Comparison of ENCODE assay signal across 21 cellular contexts in the genomic region with DNA sequence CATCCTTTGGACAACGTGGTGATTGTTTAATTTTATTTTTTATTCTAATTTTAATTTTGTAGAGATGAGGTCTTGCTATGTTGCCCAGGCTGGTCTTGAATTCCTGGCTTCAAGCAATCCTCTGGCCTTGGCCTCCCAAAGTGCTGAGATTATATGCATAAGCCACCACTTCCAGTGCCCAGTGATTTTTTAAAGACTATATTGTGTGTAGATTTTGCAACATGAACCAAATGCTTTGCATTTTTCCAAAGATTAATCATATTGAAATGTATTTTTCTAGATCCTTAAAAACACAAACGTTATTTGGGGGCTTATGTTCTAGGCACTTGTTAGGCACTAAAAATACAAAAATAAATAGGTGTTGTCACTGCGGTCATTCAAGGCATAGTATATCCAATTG.
DNase-seq lines count a peak whose midpoint lies in the region; ATAC-seq, FAIRE-seq and TF ChIP-seq lines count a peak whose summit lies in the region.
"Had no signal": no experiment of that assay in that cellular context is flagged by ENCODE, and none has a peak within 500 bp of the region (broad histone marks: within the 10 kb centered on the region; RNA-seq: fewer than 3 reads in every experiment).

No MANE protein-coding gene starts in this region.

- TF ChIP-seq CTCF in PC-9 (conservative IDR thresholded peaks at IDR 0.05), result no peak
- TF ChIP-seq CTCF in fibroblast of the aortic adventitia (IDR thresholded peaks at IDR 0.05; ENCODE audit: insufficient read depth, low read length), result no peak
- TF ChIP-seq CTCF in kidney (IDR thresholded peaks at IDR 0.05; ENCODE audit: borderline replicate concordance, extremely low read depth, insufficient read depth), result no peak

- H3K9me3 ChIP-seq in PC-9 (ENCODE audit: insufficient read depth, low read depth) (0 out of 2 replicates have a peak, but pooled peaks cover 3% of the 10 kb centered on the region), kidney (ENCODE audit: control insufficient read depth in 1 of 2, low read length in 2 of 2) (no peaks in the 10 kb centered on the region)

- no peaks in the 10 kb centered on the region for H3F3A ChIP-seq in PC-9 (ENCODE audit: insufficient read depth, low read depth)

- intact Hi-C loops in PC-9 (cut with micrococcal nuclease; ENCODE audit: unreplicated experiment), result no loop called here
- intact Hi-C loops in kidney (cut with DNase I), result no loop called here
- intact Hi-C loops in left cardiac atrium (cut with DNase I), result loop anchor here in 1 of 2 donors (10.0 kb wide), 1 partner anchor 114 kb away; a partner anchor contains a TSS

- ATAC-seq in GM19395 (IDR thresholded peaks at IDR 0.05; ENCODE audit: unreplicated experiment) (no peak), left cardiac atrium (no peak)
- ATAC-seq: HepG2 had no signal

- POLR2A ChIA-PET in PC-9 (lab: Charles Lee; ENCODE audit: unreplicated experiment), result no interaction called here

- FAIRE-seq in kidney (lab: Jason Lieb, UNC), result no peak
- FAIRE-seq: GM12892, GM18507, HepG2 had no signal

- no peaks in the 10 kb centered on the region for H3K9me2 ChIP-seq in PC-9 (ENCODE audit: insufficient read depth)

- H3K4me2 ChIP-seq in PC-9, result no peak overlapping the region

- DNase-seq in HCEC 1CT (peak; percentile 15), PC-9 (no peak), fibroblast of the aortic adventitia (ENCODE audit: low read depth) (peak; percentile 20), GM19240 (ENCODE audit: insufficient read length, low spot score) (no peak), kidney (no peak), left cardiac atrium (no peak)
- DNase-seq: 8988T; CD8-positive, alpha-beta memory T cell; COR-L47; DMS 273 treated with DMSO at 0.1 percent for 48 hours; DMS53; DND-41; GDM1; GOT3; H7 had no signal

- CTCF ChIA-PET in PC-9 (lab: Charles Lee), result no interaction called here

- H3K27ac ChIP-seq in ACC112 (ENCODE audit: low read depth, low read length), result peak overlapping the region; percentile 84
- no peak overlapping the region for H3K27ac ChIP-seq in PC-9
- no peak overlapping the region for H3K27ac ChIP-seq in kidney (ENCODE audit: low read depth in 2 of 2, low read length in 2 of 2)
- H3K27ac ChIP-seq: BLaER1 treated with 17β-estradiol and CSF1 and Interleukin-3, amounts not matched to agents 10 nM and 100 nM had no signal

- H3K27me3 ChIP-seq in ACC112 (ENCODE audit: insufficient read depth, low read length), result no peaks in the 10 kb centered on the region
- H3K27me3 ChIP-seq in PC-9 (ENCODE audit: insufficient read depth, low read depth), result no peaks in the 10 kb centered on the region
- H3K27me3 ChIP-seq: BLaER1 treated with 17β-estradiol and CSF1 and Interleukin-3, amounts not matched to agents 10 nM and 100 nM had no signal

- peaks cover 41% of the 10 kb centered on the region for H3K4me1 ChIP-seq in ACC112 (ENCODE audit: control insufficient read depth, insufficient read depth, low read length, unreplicated experiment)
- 0 out of 2 replicates have a peak, but pooled peaks cover 4% of the 10 kb centered on the region for H3K4me1 ChIP-seq in PC-9 (replicated peaks; ENCODE audit: insufficient read depth)
- no peaks in the 10 kb centered on the region for H3K4me1 ChIP-seq in kidney (ENCODE audit: control insufficient read depth in 1 of 2, insufficient read depth in 1 of 2, low read depth in 1 of 2, low read length in 2 of 2)

- no peak overlapping the region for H3K9ac ChIP-seq in kidney (ENCODE audit: low read length in 2 of 2)
- H3K9ac ChIP-seq: BLaER1 treated with 17β-estradiol and CSF1 and Interleukin-3, amounts not matched to agents 10 nM and 100 nM had no signal

- H3K79me2 ChIP-seq in ACC112 (ENCODE audit: control insufficient read depth, insufficient read depth, low read length, unreplicated experiment) (no peaks in the 10 kb centered on the region), PC-9 (ENCODE audit: low read depth) (no peaks in the 10 kb centered on the region)

- H3K36me3 ChIP-seq in ACC112 (ENCODE audit: insufficient read depth, low read length) (no peaks in the 10 kb centered on the region), PC-9 (ENCODE audit: low read depth) (no peaks in the 10 kb centered on the region), kidney (ENCODE audit: control insufficient read depth in 1 of 2, insufficient read depth in 2 of 2, low read length in 2 of 2) (no peaks in the 10 kb centered on the region)
- H3K36me3 ChIP-seq: BLaER1 treated with 17β-estradiol and CSF1 and Interleukin-3, amounts not matched to agents 10 nM and 100 nM had no signal

- H3K4me3 ChIP-seq in ACC112 (ENCODE audit: low read depth, low read length) (no peak overlapping the region), PC-9 (no peak overlapping the region), fibroblast of the aortic adventitia (ENCODE audit: low read depth, low read length) (no peak overlapping the region), kidney (ENCODE audit: low read length in 2 of 2) (no peak overlapping the region)
- H3K4me3 ChIP-seq: BLaER1 treated with 17β-estradiol and CSF1 and Interleukin-3, amounts not matched to agents 10 nM and 100 nM had no signal

- H2AFZ ChIP-seq in ACC112 (ENCODE audit: low read length, unreplicated experiment) (no peak overlapping the region), PC-9 (peak overlapping the region; percentile 69; the same call in 1 of the 2 replicates)

- BruUV-seq in PC-9 (replicated peaks; lab: Mats Ljungman, UMichigan), result no TSS peak

- H4K20me1 ChIP-seq in PC-9 (ENCODE audit: insufficient read depth), result no peaks in the 10 kb centered on the region; the same call in 1 of the 2 replicates
- H4K20me1 ChIP-seq: BLaER1 treated with 17β-estradiol and CSF1 and Interleukin-3, amounts not matched to agents 10 nM and 100 nM had no signal

Comparison
In these comparisons a context has a peak if more than half of its experiments do, and no peak if none do; other contexts are left out.
1. DNase-seq: peak in HCEC 1CT (single experiment) and fibroblast of the aortic adventitia (single experiment); none in PC-9 (0 of 2), GM19240 (single experiment), kidney (single experiment) and left cardiac atrium (single experiment).